In the genomic region with DNA sequence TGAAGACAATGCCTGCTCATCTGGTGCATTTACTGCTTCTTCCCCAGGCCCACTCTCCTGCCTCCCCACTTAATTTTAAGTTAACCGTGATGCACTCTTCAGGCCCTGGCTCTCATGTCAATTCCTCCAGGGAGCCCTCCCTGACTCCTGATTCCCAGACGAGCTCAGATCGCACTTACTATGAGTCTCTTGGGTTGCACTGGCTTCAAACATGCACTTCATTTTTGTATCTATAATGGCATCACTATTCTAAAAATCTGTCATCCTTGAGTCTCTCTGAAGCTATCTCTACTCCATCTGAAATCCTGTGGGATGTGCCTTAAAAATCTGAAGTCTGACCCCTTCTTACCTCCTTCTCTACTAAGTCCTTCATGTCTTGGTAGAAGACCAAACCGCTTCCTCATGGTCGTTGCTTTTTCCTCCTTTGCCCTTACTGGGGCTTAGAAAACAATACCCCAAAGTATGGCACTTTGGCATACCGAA, we compare ENCODE assay signal across 1 cellular context.
TF ChIP-seq lines count a peak whose summit lies in the region.

No MANE protein-coding gene starts in this region.

TF ChIP-seq in H1, 55 proteins besides CTCF, POLR2A, EP300 and RAD21:
- TF ChIP-seq ZNF274 (IDR thresholded peaks at IDR 0.05; ENCODE audit: borderline replicate concordance, extremely low read depth, low read length) (no peak), CEBPB (IDR thresholded peaks at IDR 0.05; ENCODE audit: low read depth, low read length) (no peak), YY1 (IDR thresholded peaks at IDR 0.05; ENCODE audit: low read depth, low read length) (no peak), KDM4A (IDR thresholded peaks at IDR 0.05; ENCODE audit: low read depth, low read length, severe bottlenecking) (no peak), NRF1 (IDR thresholded peaks at IDR 0.05; ENCODE audit: low read depth, low read length) (no peak), NANOG (IDR thresholded peaks at IDR 0.05; ENCODE audit: insufficient read depth, low read depth, low read length, poor library complexity, severe bottlenecking) (no peak), PHF8 (conservative IDR thresholded peaks at IDR 0.05; ENCODE audit: low read depth, low read length) (no peak), TBP (IDR thresholded peaks at IDR 0.05; ENCODE audit: low read depth, low read length) (no peak), SAP30 (IDR thresholded peaks at IDR 0.05; ENCODE audit: insufficient read depth, insufficient replicate concordance, low read length) (no peak), FOSL1 (IDR thresholded peaks at IDR 0.05; ENCODE audit: insufficient read depth, low read depth, low read length) (no peak), TEAD4 (IDR thresholded peaks at IDR 0.05; ENCODE audit: low read depth, low read length) (no peak), EZH2 (IDR thresholded peaks at IDR 0.05; ENCODE audit: low read depth, low read length, severe bottlenecking) (no peak), EGR1 (IDR thresholded peaks at IDR 0.05; ENCODE audit: borderline replicate concordance, low read depth, low read length) (no peak), TAF1 (IDR thresholded peaks at IDR 0.05; ENCODE audit: low read depth, low read length) (no peak), SP1 (IDR thresholded peaks at IDR 0.05; ENCODE audit: low read depth, low read length) (no peak), CHD2 (IDR thresholded peaks at IDR 0.05; ENCODE audit: low read length) (no peak), HDAC2 (IDR thresholded peaks at IDR 0.05; ENCODE audit: borderline replicate concordance in 1 of 2, low read depth in 2 of 2, low read length in 2 of 2) (no peak), TAF7 (optimal IDR thresholded peaks at IDR 0.05; ENCODE audit: borderline replicate concordance, low read depth, low read length) (no peak)
- TF ChIP-seq, protein P1, sequence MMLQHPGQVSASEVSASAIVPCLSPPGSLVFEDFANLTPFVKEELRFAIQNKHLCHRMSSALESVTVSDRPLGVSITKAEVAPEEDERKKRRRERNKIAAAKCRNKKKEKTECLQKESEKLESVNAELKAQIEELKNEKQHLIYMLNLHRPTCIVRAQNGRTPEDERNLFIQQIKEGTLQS (IDR thresholded peaks at IDR 0.05; ENCODE audit: insufficient read depth, low read depth, low read length), result no peak
- TF ChIP-seq, protein P2, sequence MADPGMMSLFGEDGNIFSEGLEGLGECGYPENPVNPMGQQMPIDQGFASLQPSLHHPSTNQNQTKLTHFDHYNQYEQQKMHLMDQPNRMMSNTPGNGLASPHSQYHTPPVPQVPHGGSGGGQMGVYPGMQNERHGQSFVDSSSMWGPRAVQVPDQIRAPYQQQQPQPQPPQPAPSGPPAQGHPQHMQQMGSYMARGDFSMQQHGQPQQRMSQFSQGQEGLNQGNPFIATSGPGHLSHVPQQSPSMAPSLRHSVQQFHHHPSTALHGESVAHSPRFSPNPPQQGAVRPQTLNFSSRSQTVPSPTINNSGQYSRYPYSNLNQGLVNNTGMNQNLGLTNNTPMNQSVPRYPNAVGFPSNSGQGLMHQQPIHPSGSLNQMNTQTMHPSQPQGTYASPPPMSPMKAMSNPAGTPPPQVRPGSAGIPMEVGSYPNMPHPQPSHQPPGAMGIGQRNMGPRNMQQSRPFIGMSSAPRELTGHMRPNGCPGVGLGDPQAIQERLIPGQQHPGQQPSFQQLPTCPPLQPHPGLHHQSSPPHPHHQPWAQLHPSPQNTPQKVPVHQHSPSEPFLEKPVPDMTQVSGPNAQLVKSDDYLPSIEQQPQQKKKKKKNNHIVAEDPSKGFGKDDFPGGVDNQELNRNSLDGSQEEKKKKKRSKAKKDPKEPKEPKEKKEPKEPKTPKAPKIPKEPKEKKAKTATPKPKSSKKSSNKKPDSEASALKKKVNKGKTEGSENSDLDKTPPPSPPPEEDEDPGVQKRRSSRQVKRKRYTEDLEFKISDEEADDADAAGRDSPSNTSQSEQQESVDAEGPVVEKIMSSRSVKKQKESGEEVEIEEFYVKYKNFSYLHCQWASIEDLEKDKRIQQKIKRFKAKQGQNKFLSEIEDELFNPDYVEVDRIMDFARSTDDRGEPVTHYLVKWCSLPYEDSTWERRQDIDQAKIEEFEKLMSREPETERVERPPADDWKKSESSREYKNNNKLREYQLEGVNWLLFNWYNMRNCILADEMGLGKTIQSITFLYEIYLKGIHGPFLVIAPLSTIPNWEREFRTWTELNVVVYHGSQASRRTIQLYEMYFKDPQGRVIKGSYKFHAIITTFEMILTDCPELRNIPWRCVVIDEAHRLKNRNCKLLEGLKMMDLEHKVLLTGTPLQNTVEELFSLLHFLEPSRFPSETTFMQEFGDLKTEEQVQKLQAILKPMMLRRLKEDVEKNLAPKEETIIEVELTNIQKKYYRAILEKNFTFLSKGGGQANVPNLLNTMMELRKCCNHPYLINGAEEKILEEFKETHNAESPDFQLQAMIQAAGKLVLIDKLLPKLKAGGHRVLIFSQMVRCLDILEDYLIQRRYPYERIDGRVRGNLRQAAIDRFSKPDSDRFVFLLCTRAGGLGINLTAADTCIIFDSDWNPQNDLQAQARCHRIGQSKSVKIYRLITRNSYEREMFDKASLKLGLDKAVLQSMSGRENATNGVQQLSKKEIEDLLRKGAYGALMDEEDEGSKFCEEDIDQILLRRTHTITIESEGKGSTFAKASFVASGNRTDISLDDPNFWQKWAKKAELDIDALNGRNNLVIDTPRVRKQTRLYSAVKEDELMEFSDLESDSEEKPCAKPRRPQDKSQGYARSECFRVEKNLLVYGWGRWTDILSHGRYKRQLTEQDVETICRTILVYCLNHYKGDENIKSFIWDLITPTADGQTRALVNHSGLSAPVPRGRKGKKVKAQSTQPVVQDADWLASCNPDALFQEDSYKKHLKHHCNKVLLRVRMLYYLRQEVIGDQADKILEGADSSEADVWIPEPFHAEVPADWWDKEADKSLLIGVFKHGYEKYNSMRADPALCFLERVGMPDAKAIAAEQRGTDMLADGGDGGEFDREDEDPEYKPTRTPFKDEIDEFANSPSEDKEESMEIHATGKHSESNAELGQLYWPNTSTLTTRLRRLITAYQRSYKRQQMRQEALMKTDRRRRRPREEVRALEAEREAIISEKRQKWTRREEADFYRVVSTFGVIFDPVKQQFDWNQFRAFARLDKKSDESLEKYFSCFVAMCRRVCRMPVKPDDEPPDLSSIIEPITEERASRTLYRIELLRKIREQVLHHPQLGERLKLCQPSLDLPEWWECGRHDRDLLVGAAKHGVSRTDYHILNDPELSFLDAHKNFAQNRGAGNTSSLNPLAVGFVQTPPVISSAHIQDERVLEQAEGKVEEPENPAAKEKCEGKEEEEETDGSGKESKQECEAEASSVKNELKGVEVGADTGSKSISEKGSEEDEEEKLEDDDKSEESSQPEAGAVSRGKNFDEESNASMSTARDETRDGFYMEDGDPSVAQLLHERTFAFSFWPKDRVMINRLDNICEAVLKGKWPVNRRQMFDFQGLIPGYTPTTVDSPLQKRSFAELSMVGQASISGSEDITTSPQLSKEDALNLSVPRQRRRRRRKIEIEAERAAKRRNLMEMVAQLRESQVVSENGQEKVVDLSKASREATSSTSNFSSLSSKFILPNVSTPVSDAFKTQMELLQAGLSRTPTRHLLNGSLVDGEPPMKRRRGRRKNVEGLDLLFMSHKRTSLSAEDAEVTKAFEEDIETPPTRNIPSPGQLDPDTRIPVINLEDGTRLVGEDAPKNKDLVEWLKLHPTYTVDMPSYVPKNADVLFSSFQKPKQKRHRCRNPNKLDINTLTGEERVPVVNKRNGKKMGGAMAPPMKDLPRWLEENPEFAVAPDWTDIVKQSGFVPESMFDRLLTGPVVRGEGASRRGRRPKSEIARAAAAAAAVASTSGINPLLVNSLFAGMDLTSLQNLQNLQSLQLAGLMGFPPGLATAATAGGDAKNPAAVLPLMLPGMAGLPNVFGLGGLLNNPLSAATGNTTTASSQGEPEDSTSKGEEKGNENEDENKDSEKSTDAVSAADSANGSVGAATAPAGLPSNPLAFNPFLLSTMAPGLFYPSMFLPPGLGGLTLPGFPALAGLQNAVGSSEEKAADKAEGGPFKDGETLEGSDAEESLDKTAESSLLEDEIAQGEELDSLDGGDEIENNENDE (IDR thresholded peaks at IDR 0.05; ENCODE audit: insufficient replicate concordance, low read length), result no peak
TF ChIP-seq in H1: peak in this region for 0.
